Comparison of ENCODE assay signal across 9 cellular contexts in the genomic region with DNA sequence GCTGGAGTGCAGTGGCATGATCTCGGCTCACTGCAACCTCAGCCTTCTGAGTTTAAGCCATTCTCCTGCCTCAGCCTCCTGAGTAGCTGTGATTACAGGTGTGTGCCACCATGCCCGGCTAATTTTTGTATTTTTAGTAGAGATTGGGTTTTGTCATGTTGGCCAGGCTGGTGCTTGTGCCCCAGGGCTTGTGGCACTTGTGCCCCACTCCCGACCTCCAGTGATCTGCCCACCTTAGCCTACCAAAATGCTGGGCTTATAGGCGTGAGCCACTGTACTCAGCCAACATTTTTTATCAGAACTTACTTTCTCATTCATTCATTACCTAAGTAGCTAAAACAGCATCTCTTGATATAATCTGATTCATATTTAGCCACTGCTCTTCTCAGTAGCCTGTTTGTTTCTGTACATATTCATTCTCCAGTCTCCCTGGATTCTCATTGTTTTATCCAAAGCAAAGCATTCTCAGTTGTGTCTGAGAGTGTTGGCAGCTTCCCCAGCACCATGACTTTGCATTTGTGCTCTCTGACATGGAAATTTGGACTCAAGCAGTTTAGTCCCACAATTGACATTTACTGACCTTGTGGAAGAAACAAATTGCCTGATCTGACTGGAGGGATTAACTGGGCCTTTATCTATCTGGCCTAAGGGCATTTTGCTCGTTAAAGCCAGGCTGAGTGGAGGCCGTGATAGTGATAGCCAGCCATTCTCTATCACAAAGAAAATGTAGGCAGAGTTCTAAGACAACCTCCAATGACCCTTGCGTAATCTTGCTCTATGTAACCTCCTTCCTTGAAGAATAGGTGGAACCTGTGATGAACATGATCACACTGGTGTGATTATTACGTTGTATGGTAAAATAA. TPM values are rescaled to one million over a fixed set of nuclear protein-coding genes. Genes with fewer than 3 reads are reported as not detected.
DNase-seq lines count a peak whose midpoint lies in the region; ATAC-seq and TF ChIP-seq lines count a peak whose summit lies in the region.
"Had no signal": no experiment of that assay in that cellular context is flagged by ENCODE, and none has a peak within 500 bp of the region (broad histone marks: within the 10 kb centered on the region; RNA-seq: fewer than 3 reads in every experiment).

No MANE protein-coding gene starts in this region.

- H3K4me3 ChIP-seq in right atrium auricular region (no peak overlapping the region), sigmoid colon (no peak overlapping the region)
- H3K4me3 ChIP-seq: spleen had no signal

- ATAC-seq in HG02840 (IDR thresholded peaks at IDR 0.05; ENCODE audit: low FRiP score, unreplicated experiment), result no peak

- intact Hi-C loops in sigmoid colon (cut with DNase I), result no loop called here

- H3K9me3 ChIP-seq in right atrium auricular region, result peaks cover 0 to 12% of the 10 kb centered on the region in 2 donors
- H3K9me3 ChIP-seq in sigmoid colon, result no peaks in the 10 kb centered on the region

- no peaks in the 10 kb centered on the region for H3K27me3 ChIP-seq in right atrium auricular region
- H3K27me3 ChIP-seq in sigmoid colon, result no peaks in the 10 kb centered on the region
- H3K27me3 ChIP-seq: spleen had no signal

- no peaks in the 10 kb centered on the region for H3K36me3 ChIP-seq in right atrium auricular region
- H3K36me3 ChIP-seq in sigmoid colon, result no peaks in the 10 kb centered on the region
- H3K36me3 ChIP-seq: spleen had no signal

- TF ChIP-seq CTCF in right atrium auricular region (IDR thresholded peaks at IDR 0.05) (no peak), sigmoid colon (IDR thresholded peaks at IDR 0.05) (no peak)

- TF ChIP-seq EP300 in sigmoid colon (IDR thresholded peaks at IDR 0.05), result peak in 1 of 4 donors; percentile 16

- peaks cover 0 to 17% of the 10 kb centered on the region in 2 donors for H3K4me1 ChIP-seq in right atrium auricular region
- peaks cover 0 to 20% (median 15%) of the 10 kb centered on the region in 4 donors for H3K4me1 ChIP-seq in sigmoid colon
- H3K4me1 ChIP-seq: spleen had no signal

- TF ChIP-seq POLR2A in sigmoid colon (IDR thresholded peaks at IDR 0.05), result no peak

- 74 to 79% methylated on average over 8 of the region's 8 CpGs for WGBS in sigmoid colon, 2 donors

- H3K27ac ChIP-seq in right atrium auricular region (peak overlapping the region; percentile 81 to 91), sigmoid colon (peak overlapping the region; percentile 64 to 87 (median 78))

- peak; percentile 95 for DNase-seq in GM04503 (ENCODE audit: low read depth)
- DNase-seq in anterior cingulate cortex (lab: John Stamatoyannopoulos, UW), result peak in 53 of 58 donors; percentile 4 to 90 (median 64)
- DNase-seq in right atrium auricular region (ENCODE audit: low spot score), result peak; percentile 90
- DNase-seq in sigmoid colon, result peak; percentile 83
- DNase-seq in stimulated activated CD4-positive, alpha-beta T cell treated with anti-CD3 and anti-CD28 coated beads, Interleukin-1b, Interleukin-23, amount 100 ng/mL, for 48 hours, result no peak
- DNase-seq in KG1 (lab: John Stamatoyannopoulos, UW), result no peak
- no peak for DNase-seq in Kasumi-1 (lab: John Stamatoyannopoulos, UW)
- DNase-seq: spleen had no signal

RNA-seq across cellular contexts. Expression of gene AKR1B15, which starts 44.9 kb away (rescaled TPM):
- total RNA-seq in right atrium auricular region, result under 1 TPM in 1 of 2 donors, not detected in 1; 0.20 TPM
- not detected for total RNA-seq in sigmoid colon
- polyA plus RNA-seq in sigmoid colon, result under 1 TPM in 1 of 3 donors, not detected in 2; 0.22 TPM
- total RNA-seq: spleen had no signal
- polyA plus RNA-seq: spleen had no signal

RNA-seq across cellular contexts. Expression of gene BPGM, which starts 52.9 kb away (rescaled TPM):
- total RNA-seq in right atrium auricular region (10 to 100 TPM; 12.5 to 16.7 TPM), sigmoid colon (10 to 100 TPM; 14.8 to 22.8 (median 19.0) TPM)
- 10 to 100 TPM in 1 of 3 donors, 1 to 10 TPM in 2; 9.0 to 10.5 (median 9.7) TPM for polyA plus RNA-seq in sigmoid colon

Comparison
In these comparisons a context has a peak if more than half of its experiments do, and no peak if none do; other contexts are left out.
1. DNase-seq: peak in GM04503 (single experiment), anterior cingulate cortex (53 of 58), right atrium auricular region (single experiment) and sigmoid colon (single experiment); none in stimulated activated CD4-positive, alpha-beta T cell treated with anti-CD3 and anti-CD28 coated beads, Interleukin-1b, Interleukin-23, amount 100 ng/mL, for 48 hours (single experiment), KG1 (single experiment) and Kasumi-1 (0 of 2).